Comparison of ENCODE assay signal across 8 cellular contexts in the genomic region with DNA sequence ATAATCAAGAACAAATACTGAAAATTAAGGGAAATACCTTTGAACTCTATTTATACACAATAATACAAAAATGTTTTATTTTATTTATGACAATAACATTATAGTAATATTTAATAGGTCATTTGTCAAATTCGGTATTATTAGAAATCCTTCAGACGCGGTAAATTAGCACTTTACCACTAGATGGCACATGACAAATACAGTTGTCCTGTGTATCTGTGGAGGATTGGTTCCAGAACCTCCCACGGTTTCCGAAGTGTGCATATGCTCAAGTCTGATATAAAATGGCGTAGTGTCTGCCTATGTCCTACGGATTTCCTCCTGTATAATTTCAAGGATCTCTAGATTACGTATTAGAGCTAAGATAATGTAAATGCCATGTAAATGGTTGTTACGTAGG. TPM values are rescaled to one million over a fixed set of nuclear protein-coding genes. Genes with fewer than 3 reads are reported as not detected.
DNase-seq lines count a peak whose midpoint lies in the region; ATAC-seq and TF ChIP-seq lines count a peak whose summit lies in the region.

No MANE protein-coding gene starts in this region.

- no peak overlapping the region for H3K27ac ChIP-seq in breast epithelium
- no peak overlapping the region for H3K27ac ChIP-seq in testis
- H3K27ac ChIP-seq in CD8-positive, alpha-beta memory T cell (ENCODE audit: low read depth, low read length), result no peak overlapping the region
- no peak overlapping the region for H3K27ac ChIP-seq in spleen

- H3K4me3 ChIP-seq in breast epithelium, result no peak overlapping the region
- no peak overlapping the region for H3K4me3 ChIP-seq in MG63
- H3K4me3 ChIP-seq in epithelial cell of proximal tubule (ENCODE audit: low read depth, low read length), result no peak overlapping the region
- H3K4me3 ChIP-seq in testis, result no peak overlapping the region
- no peak overlapping the region for H3K4me3 ChIP-seq in CD8-positive, alpha-beta memory T cell (ENCODE audit: low read length)
- no peak overlapping the region for H3K4me3 ChIP-seq in spleen

- 37 to 38% methylated on average over 6 to 9 of the region's 9 CpGs for WGBS in testis, 2 donors
- 19 to 37% (median 21%) methylated on average over 9 of the region's 9 CpGs for WGBS in spleen, 5 donors

- CTCF ChIA-PET in MCF 10A (lab: Yijun Ruan, JAX), result interaction anchor here (0.7 to 6.2 kb wide), 7 partner anchors 8 to 297 kb away, joined by 3 to 62 read pairs (median 6); partner anchors contain the start of gene LINC00632
- CTCF ChIA-PET in CD8-positive, alpha-beta memory T cell (lab: Charles Lee), result no interaction called here

- BruUV-seq in MCF 10A (replicated peaks; lab: Mats Ljungman, UMichigan), result no TSS peak

- POLR2A ChIA-PET in MCF 10A (lab: Yijun Ruan, JAX), result interaction anchor here (0.7 to 1.6 kb wide), 2 partner anchors 11 to 551 kb away, joined by 3 to 4 read pairs; no protein-coding TSS in a partner anchor
- POLR2A ChIA-PET in CD8-positive, alpha-beta memory T cell (lab: Charles Lee), result no interaction called here

- H3K4me3 Mint-ChIP-seq in MCF 10A (ENCODE audit: unreplicated experiment), result no peak overlapping the region
- no peak overlapping the region for H3K4me3 Mint-ChIP-seq in CD8-positive, alpha-beta memory T cell

- H3K4me1 ChIP-seq in breast epithelium (no peaks in the 10 kb centered on the region), testis (no peaks in the 10 kb centered on the region), spleen (no peaks in the 10 kb centered on the region)
- H3K4me1 ChIP-seq in CD8-positive, alpha-beta memory T cell (ENCODE audit: insufficient read depth, low read length), result no peaks in the 10 kb centered on the region

- H3K27me3 Mint-ChIP-seq in MCF 10A (ENCODE audit: insufficient read depth, unreplicated experiment), result no peaks in the 10 kb centered on the region
- H3K27me3 Mint-ChIP-seq in CD8-positive, alpha-beta memory T cell, result peaks cover 0 to 4% of the 10 kb centered on the region in 2 donors

- peak; percentile 48 for TF ChIP-seq CTCF in MCF 10A (IDR thresholded peaks at IDR 0.05; ENCODE audit: unreplicated experiment)
- no peak for TF ChIP-seq CTCF in breast epithelium (IDR thresholded peaks at IDR 0.05)
- peak; percentile 44 for TF ChIP-seq CTCF in epithelial cell of proximal tubule (conservative IDR thresholded peaks at IDR 0.05; ENCODE audit: low read depth, low read length)
- no peak for TF ChIP-seq CTCF in testis (IDR thresholded peaks at IDR 0.05)
- TF ChIP-seq CTCF in spleen (IDR thresholded peaks at IDR 0.05 in 8 of 11, conservative IDR thresholded peaks at IDR 0.05 in 3 of 11), result peak in 4 of 11 experiments; percentile 13 to 29 (median 19)

- no peak for TF ChIP-seq POLR2A in breast epithelium (IDR thresholded peaks at IDR 0.05)
- TF ChIP-seq POLR2A in testis (IDR thresholded peaks at IDR 0.05), result no peak
- TF ChIP-seq POLR2A in spleen (IDR thresholded peaks at IDR 0.05), result no peak

- H3K4me1 Mint-ChIP-seq in MCF 10A (ENCODE audit: insufficient read depth, unreplicated experiment), result no peaks in the 10 kb centered on the region
- no peaks in the 10 kb centered on the region for H3K4me1 Mint-ChIP-seq in CD8-positive, alpha-beta memory T cell

- H3K36me3 Mint-ChIP-seq in MCF 10A (ENCODE audit: insufficient read depth, unreplicated experiment), result peaks cover 6% of the 10 kb centered on the region
- no peaks in the 10 kb centered on the region for H3K36me3 Mint-ChIP-seq in CD8-positive, alpha-beta memory T cell

- no peaks in the 10 kb centered on the region for H3K36me3 ChIP-seq in breast epithelium
- no peaks in the 10 kb centered on the region for H3K36me3 ChIP-seq in MG63
- no peaks in the 10 kb centered on the region for H3K36me3 ChIP-seq in testis (ENCODE audit: low read depth, missing control alignments)
- H3K36me3 ChIP-seq in CD8-positive, alpha-beta memory T cell (ENCODE audit: insufficient read depth, low read length), result no peaks in the 10 kb centered on the region
- H3K36me3 ChIP-seq in spleen, result no peaks in the 10 kb centered on the region

- H3K9me3 ChIP-seq in breast epithelium (no peaks in the 10 kb centered on the region), MG63 (no peaks in the 10 kb centered on the region), testis (no peaks in the 10 kb centered on the region), spleen (no peaks in the 10 kb centered on the region)
- no peaks in the 10 kb centered on the region for H3K9me3 ChIP-seq in CD8-positive, alpha-beta memory T cell (ENCODE audit: low read length)

- DNase-seq in MCF 10A (ENCODE audit: unreplicated experiment) (peak; percentile 68), breast epithelium (ENCODE audit: low spot score in 2 of 2) (no peak), MG63 (peak; percentile 26), epithelial cell of proximal tubule (ENCODE audit: low read depth) (no peak), testis (peak; percentile 22), spleen (no peak)
- no peak for DNase-seq in CD8-positive, alpha-beta memory T cell

- peaks cover 0 to 6% of the 10 kb centered on the region in 2 donors for H3K27me3 ChIP-seq in breast epithelium
- no peaks in the 10 kb centered on the region for H3K27me3 ChIP-seq in MG63
- H3K27me3 ChIP-seq in testis, result no peaks in the 10 kb centered on the region
- no peaks in the 10 kb centered on the region for H3K27me3 ChIP-seq in CD8-positive, alpha-beta memory T cell (ENCODE audit: insufficient read depth, low read length, poor library complexity, severe bottlenecking)
- no peaks in the 10 kb centered on the region for H3K27me3 ChIP-seq in spleen (replicated peaks in 1 of 7)

- no peak overlapping the region for H3K27ac Mint-ChIP-seq in MCF 10A (ENCODE audit: low read depth, unreplicated experiment)
- no peak overlapping the region for H3K27ac Mint-ChIP-seq in CD8-positive, alpha-beta memory T cell

- no peak for ATAC-seq in HG03045 (IDR thresholded peaks at IDR 0.05; ENCODE audit: unreplicated experiment)

- H3K9me3 Mint-ChIP-seq in MCF 10A (ENCODE audit: unreplicated experiment), result no peaks in the 10 kb centered on the region
- H3K9me3 Mint-ChIP-seq in CD8-positive, alpha-beta memory T cell, result peaks cover 0 to 2% (median 0%) of the 10 kb centered on the region in 5 donors

- intact Hi-C loops in MCF 10A (cut with micrococcal nuclease) (loop anchor here (1.0 kb wide), 1 partner anchor 32 kb away; no protein-coding TSS in a partner anchor), breast epithelium (cut with DNase I; ENCODE audit: low total_unique reads) (no loop called here), testis (cut with DNase I; ENCODE audit: low total_unique reads) (no loop called here), spleen (cut with DNase I; ENCODE audit: low total_unique reads) (no loop called here)

RNA-seq across cellular contexts. Expression of gene LINC00632, which starts 8.1 kb away (rescaled TPM):
- total RNA-seq in MCF 10A (2022) (7.4 and 16.9 TPM in 2 replicates), breast epithelium (100 to 1,000 TPM in 2 of 3 donors, 10 to 100 TPM in 1; 90.1 to 616 (median 133) TPM), epithelial cell of proximal tubule (0.29 and 2.8 TPM in 2 replicates), testis (10 to 100 TPM in 1 of 2 donors, 1 to 10 TPM in 1; 9.7 to 10.2 TPM), spleen (100 to 1,000 TPM in 1 of 7 donors, 10 to 100 TPM in 6; 18.0 to 143 (median 47.6) TPM)
- total RNA-seq in MG63 (2014; rRNA removed; shearing (Covaris generic); ENCODE audit: low replicate concordance), result 1.6 and 2.5 TPM in 2 replicates
- polyA plus RNA-seq in testis (ENCODE audit: insufficient read depth, low read depth, low replicate concordance) (0.87 TPM), spleen (1 to 10 TPM in 1 of 3 donors, under 1 TPM in 2; 0.12 to 1.2 (median 0.57) TPM)
- not detected for total RNA-seq in CD8-positive, alpha-beta memory T cell
- not detected for polyA plus RNA-seq in CD8-positive, alpha-beta memory T cell

Comparison
In these comparisons a context has a peak if more than half of its experiments do, and no peak if none do; other contexts are left out.
1. DNase-seq: peak in MCF 10A (single experiment), MG63 (single experiment) and testis (single experiment); none in breast epithelium (0 of 2), epithelial cell of proximal tubule (single experiment), CD8-positive, alpha-beta memory T cell (0 of 5) and spleen (single experiment).
2. CTCF ChIP-seq: peak in MCF 10A (single experiment) and epithelial cell of proximal tubule (single experiment); none in breast epithelium (0 of 3) and testis (0 of 3).